Comparison of ENCODE assay signal across 18 cellular contexts in the genomic region with DNA sequence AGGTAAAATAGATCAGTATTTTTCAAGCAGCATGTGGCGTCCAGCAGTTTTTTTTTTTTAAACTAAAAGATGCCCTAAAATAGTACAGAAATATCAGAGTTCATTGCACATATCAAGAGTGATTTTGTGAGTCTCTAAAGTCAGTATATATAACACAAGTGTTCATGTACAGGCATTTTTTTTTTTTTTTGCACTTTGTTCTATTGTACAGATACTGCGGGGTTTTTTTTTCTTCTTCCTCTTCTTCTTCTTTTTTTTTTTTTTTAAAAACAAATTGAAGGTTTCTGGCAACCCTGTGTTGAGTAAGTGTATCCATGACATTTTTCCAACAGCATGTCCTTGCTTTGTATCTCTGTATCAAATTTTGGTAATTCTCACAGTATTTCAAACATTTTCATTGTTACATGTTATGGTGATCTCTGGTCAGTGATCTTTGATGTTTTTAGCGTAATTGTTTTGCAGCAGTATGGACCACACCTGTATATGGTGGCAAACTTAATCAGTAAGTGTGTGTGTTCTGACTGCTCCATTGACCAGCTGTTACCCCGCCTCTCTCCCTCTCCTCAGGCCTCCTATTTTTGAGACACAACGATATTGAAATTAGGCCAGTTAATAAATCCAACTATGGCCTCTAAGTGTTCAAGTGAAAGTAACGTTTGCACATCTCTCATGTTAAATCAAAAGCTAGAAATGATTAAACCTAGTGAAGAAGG.
DNase-seq lines count a peak whose midpoint lies in the region; ATAC-seq and TF ChIP-seq lines count a peak whose summit lies in the region.
"Had no signal": no experiment of that assay in that cellular context is flagged by ENCODE, and none has a peak within 500 bp of the region (broad histone marks: within the 10 kb centered on the region; RNA-seq: fewer than 3 reads in every experiment).

No MANE protein-coding gene starts in this region.

- H3K9me3 ChIP-seq in BLaER1 treated with 17β-estradiol and CSF1 and Interleukin-3, amounts not matched to agents 10 nM and 100 nM (replicated peaks in 1 of 11), result peaks cover 0 to 14% (median 10%) of the 10 kb centered on the region in 11 experiments; a peak in 10 of 22 replicates
- H3K9me3 ChIP-seq in tibial nerve, result no peaks in the 10 kb centered on the region

- no peak for TF ChIP-seq POLR2A in tibial nerve (IDR thresholded peaks at IDR 0.05)

- TF ChIP-seq CTCF in KMS-11 (conservative IDR thresholded peaks at IDR 0.05; ENCODE audit: low read depth, low read length) (no peak), tibial nerve (IDR thresholded peaks at IDR 0.05) (no peak)

- WGBS in tibial nerve, 2 donors, result 80 to 83% methylated on average over 6 of the region's 6 CpGs

- DNase-seq in islet precursor cell (peak; percentile 14), NCI-H774 (lab: John Stamatoyannopoulos, UW) (no peak), tibial nerve (ENCODE audit: low spot score in 2 of 2) (no peak)
- no peak for DNase-seq in activated CD4-positive, alpha-beta T cell treated with anti-CD3 and anti-CD28 coated beads, Interleukin-2, amount 50 U/mL, for 4 hours
- DNase-seq: activated CD4-positive, alpha-beta T cell treated with anti-CD3 and anti-CD28 coated beads for 4 hours; activated CD8-positive, alpha-beta memory T cell treated with anti-CD3 and anti-CD28 coated beads, Interleukin-2, amount 50 U/mL, for 48 hours; activated naive CD4-positive, alpha-beta T cell treated with Interleukin-2 at 50 U/mL for 16 hours; cortex of kidney; immature natural killer cell; NCI-H1436 treated with DMSO at 0.1 percent for 48 hours; NCI-H345; SHP77 treated with DMSO at 0.1 percent for 48 hours; stimulated activated CD4-positive, alpha-beta T cell treated with anti-CD3 and anti-CD28 coated beads, Interleukin-4, amount 100 ng/mL, for 4 hours had no signal

- H4K20me1 ChIP-seq in BLaER1 treated with 17β-estradiol and CSF1 and Interleukin-3, amounts not matched to agents 10 nM and 100 nM, result peaks cover 41 to 99% (median 61%) of the 10 kb centered on the region in 11 experiments; a peak in 21 of 22 replicates
- H4K20me1 ChIP-seq in KMS-11 (ENCODE audit: insufficient read depth), result no peaks in the 10 kb centered on the region

- TF ChIP-seq EP300 in tibial nerve (IDR thresholded peaks at IDR 0.05), result no peak

- H2AFZ ChIP-seq in KMS-11 (ENCODE audit: low read depth), result no peak overlapping the region
- H2AFZ ChIP-seq: parathyroid adenoma had no signal

- peak overlapping the region in 10 of 11 experiments; percentile 23 to 91 (median 70); a peak in 14 of 22 replicates for H3K4me2 ChIP-seq in BLaER1 treated with 17β-estradiol and CSF1 and Interleukin-3, amounts not matched to agents 10 nM and 100 nM
- peak overlapping the region; percentile 86 for H3K4me2 ChIP-seq in KMS-11

- no peak overlapping the region for H3K9ac ChIP-seq in BLaER1 treated with 17β-estradiol and CSF1 and Interleukin-3, amounts not matched to agents 10 nM and 100 nM
- no peak overlapping the region; the same call in 1 of the 2 replicates for H3K9ac ChIP-seq in KMS-11
- no peak overlapping the region for H3K9ac ChIP-seq in rectal smooth muscle tissue (ENCODE audit: low read length)
- H3K9ac ChIP-seq: parathyroid adenoma had no signal

- H3K36me3 ChIP-seq in BLaER1 treated with 17β-estradiol and CSF1 and Interleukin-3, amounts not matched to agents 10 nM and 100 nM, result peaks cover 0 to 17% (median 0%) of the 10 kb centered on the region in 11 experiments; a peak in 7 of 22 replicates
- H3K36me3 ChIP-seq in KMS-11 (ENCODE audit: insufficient read depth), result no peaks in the 10 kb centered on the region
- no peaks in the 10 kb centered on the region for H3K36me3 ChIP-seq in rectal smooth muscle tissue (ENCODE audit: control insufficient read depth, insufficient read depth, low read length)
- no peaks in the 10 kb centered on the region for H3K36me3 ChIP-seq in tibial nerve

- peaks cover 97% of the 10 kb centered on the region for H3K79me2 ChIP-seq in KMS-11 (ENCODE audit: insufficient read depth, low read depth)

- H3K27ac ChIP-seq in BLaER1 treated with 17β-estradiol and CSF1 and Interleukin-3, amounts not matched to agents 10 nM and 100 nM, result peak overlapping the region in 6 of 11 experiments; percentile 59 to 91 (median 84); a peak in 9 of 22 replicates
- peak overlapping the region; percentile 92 for H3K27ac ChIP-seq in KMS-11
- peak overlapping the region; percentile 62 for H3K27ac ChIP-seq in rectal smooth muscle tissue (ENCODE audit: low read depth, low read length)
- H3K27ac ChIP-seq in tibial nerve, result no peak overlapping the region
- H3K27ac ChIP-seq: parathyroid adenoma had no signal

- H3K4me1 ChIP-seq in BLaER1 treated with 17β-estradiol and CSF1 and Interleukin-3, amounts not matched to agents 10 nM and 100 nM, result peaks cover 75 to 88% (median 82%) of the 10 kb centered on the region in 10 experiments
- H3K4me1 ChIP-seq in KMS-11 (ENCODE audit: low read depth, poor library complexity, severe bottlenecking) (peaks cover 78% of the 10 kb centered on the region), rectal smooth muscle tissue (ENCODE audit: control insufficient read depth, insufficient read depth, low read length) (peaks cover 48% of the 10 kb centered on the region), tibial nerve (peaks cover 0 to 52% (median 30%) of the 10 kb centered on the region in 4 donors)

- no peak overlapping the region for H3K4me3 ChIP-seq in BLaER1 treated with 17β-estradiol and CSF1 and Interleukin-3, amounts not matched to agents 10 nM and 100 nM
- H3K4me3 ChIP-seq in KMS-11 (IDR thresholded peaks at IDR 0.05; ENCODE audit: insufficient read depth, low read depth, low read length) (no peak overlapping the region), rectal smooth muscle tissue (ENCODE audit: low read length) (peak overlapping the region; percentile 34), tibial nerve (no peak overlapping the region)

- no peak for ATAC-seq in GM21423 (IDR thresholded peaks at IDR 0.05; ENCODE audit: unreplicated experiment)

- no peaks in the 10 kb centered on the region for H3K27me3 ChIP-seq in BLaER1 treated with 17β-estradiol and CSF1 and Interleukin-3, amounts not matched to agents 10 nM and 100 nM
- H3K27me3 ChIP-seq in KMS-11 (ENCODE audit: insufficient read depth, low read depth), result no peaks in the 10 kb centered on the region
- no peaks in the 10 kb centered on the region for H3K27me3 ChIP-seq in rectal smooth muscle tissue (ENCODE audit: control insufficient read depth, insufficient read depth, low read length)
- no peaks in the 10 kb centered on the region for H3K27me3 ChIP-seq in tibial nerve

Comparison
In these comparisons a context has a peak if more than half of its experiments do, and no peak if none do; other contexts are left out.
1. H3K27ac ChIP-seq: peak in BLaER1 treated with 17β-estradiol and CSF1 and Interleukin-3, amounts not matched to agents 10 nM and 100 nM (6 of 11), KMS-11 (single experiment) and rectal smooth muscle tissue (single experiment); none in tibial nerve (0 of 4).